1 cellular context compared by ENCODE assay signal in genomic region chr11:11611381-11611780, GRCh38.
TF ChIP-seq lines count a peak whose summit lies in the region.

No MANE protein-coding gene starts in this region.

TF ChIP-seq in WTC11, 78 proteins besides CTCF, POLR2A, EP300 and RAD21 (continued from another document):
- TF ChIP-seq MLX (CRISPR knock-in tag; IDR thresholded peaks at IDR 0.05), result no peak
- no peak for TF ChIP-seq FOXJ3 (CRISPR knock-in tag; IDR thresholded peaks at IDR 0.05; ENCODE audit: borderline replicate concordance)
- no peak for TF ChIP-seq ZNF317 (CRISPR knock-in tag; IDR thresholded peaks at IDR 0.05; ENCODE audit: borderline replicate concordance, low read depth)
